In genomic region chr9:129413537-129414376, GRCh38 we compare ENCODE assay signal across 8 cellular contexts.
DNase-seq lines count a peak whose midpoint lies in the region; ATAC-seq and TF ChIP-seq lines count a peak whose summit lies in the region.

No MANE protein-coding gene starts in this region.

- DNase-seq in AML-193 (lab: John Stamatoyannopoulos, UW) (peak; percentile 85 to 91), GM19238 (ENCODE audit: insufficient read length, low spot score) (peak; percentile 98), NCI-H510A (lab: John Stamatoyannopoulos, UW) (peak; percentile 94), cerebellum (ENCODE audit: low spot score) (peak; percentile 99), kidney epithelial cell (ENCODE audit: low read depth) (peak; percentile 73)
- DNase-seq in activated CD4-positive, alpha-beta T cell treated with anti-CD3 and anti-CD28 coated beads for 24 hours (ENCODE audit: low read depth in 2 of 2): peak; percentile 99
- DNase-seq in stimulated activated CD4-positive, alpha-beta T cell treated with anti-CD3 and anti-CD28 coated beads, Interleukin-15, amount 100 ng/mL, for 1 hour (ENCODE audit: low read depth in 1 of 2, low spot score in 1 of 2): peak; percentile 99

- H3K36me3 ChIP-seq in kidney epithelial cell (ENCODE audit: control insufficient read depth, insufficient read depth, low read length): no peaks in the 10 kb centered on the region

- peak overlapping the region; percentile 28 for H3K4me3 ChIP-seq in kidney epithelial cell (ENCODE audit: low read depth, low read length)

- no peaks in the 10 kb centered on the region for H3K27me3 ChIP-seq in kidney epithelial cell (ENCODE audit: control insufficient read depth, insufficient read depth, low read length)

- TF ChIP-seq CTCF in kidney epithelial cell (IDR thresholded peaks at IDR 0.05; ENCODE audit: insufficient read depth, low read length, poor library complexity, severe bottlenecking): no peak

- ATAC-seq in HG03432 (IDR thresholded peaks at IDR 0.05; ENCODE audit: unreplicated experiment): peak; percentile 85

Comparison
In these comparisons a context has a peak if more than half of its experiments do, and no peak if none do; other contexts are left out.
1. Peak in every context shown above with its lines: DNase-seq, ATAC-seq and H3K4me3 ChIP-seq.